ENCODE assay signal across 29 cellular contexts in the genomic region with DNA sequence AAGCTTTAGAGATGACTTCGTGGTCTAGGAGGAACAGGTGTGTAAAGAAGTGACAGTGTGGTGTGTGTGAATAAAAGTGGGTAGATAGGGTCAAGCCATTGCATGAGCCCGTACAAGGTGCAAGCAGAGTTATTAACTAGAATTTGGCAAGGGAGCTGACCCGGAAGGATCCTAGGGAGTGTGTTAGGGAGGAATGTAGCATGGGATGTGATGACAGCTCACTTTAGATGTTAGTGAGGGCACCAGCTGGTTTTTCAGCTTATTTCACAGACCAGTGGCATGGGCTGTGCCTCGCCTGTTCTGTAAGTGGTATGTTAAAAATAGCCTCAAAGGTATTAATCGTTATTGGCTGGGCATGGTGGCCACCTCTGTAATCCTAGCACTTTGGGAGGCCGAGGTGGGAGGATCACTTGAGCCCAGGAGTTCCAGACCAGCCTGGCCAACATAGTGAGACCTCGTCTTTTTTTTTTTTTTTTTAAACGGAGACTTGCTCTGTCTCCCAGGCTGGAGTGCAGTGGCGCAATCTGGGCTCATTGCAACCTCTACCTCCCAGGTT. TPM values are rescaled to one million over a fixed set of nuclear protein-coding genes. Genes with fewer than 3 reads are reported as not detected.
DNase-seq lines count a peak whose midpoint lies in the region; ATAC-seq and TF ChIP-seq lines count a peak whose summit lies in the region.
"Had no signal": no experiment of that assay in that cellular context is flagged by ENCODE, and none has a peak within 500 bp of the region (broad histone marks: within the 10 kb centered on the region; RNA-seq: fewer than 3 reads in every experiment).

No MANE protein-coding gene starts in this region.

- WGBS in mammary epithelial cell (ENCODE audit: low coverage, missing lambda C conversion rate), result 84% methylated on average over 7 of the region's 9 CpGs
- WGBS in thyroid gland, 2 donors, result 69 to 76% methylated on average over 9 of the region's 9 CpGs

- ATAC-seq in DND-41 (ENCODE audit: insufficient read depth, low read depth) (0 out of 3 replicates have a peak, but pooled peaks have one; percentile 13), omental fat pad (ENCODE audit: low FRiP score) (peak; percentile 15), HG02970 (IDR thresholded peaks at IDR 0.05; ENCODE audit: low FRiP score, unreplicated experiment) (no peak)
- ATAC-seq: activated CD4-positive, alpha-beta T cell treated with anti-CD3 and anti-CD28 coated beads for 36 hours; foreskin keratinocyte had no signal

- TF ChIP-seq POLR2A in thyroid gland (IDR thresholded peaks at IDR 0.05), result no peak

- no peak overlapping the region for H3K4me3 Mint-ChIP-seq in activated naive CD4-positive, alpha-beta T cell treated with anti-CD3 and anti-CD28 coated beads, Interleukin-2, amount 50 U/mL, for 24 hours
- H3K4me3 Mint-ChIP-seq: activated CD4-positive, alpha-beta T cell treated with anti-CD3 and anti-CD28 coated beads for 36 hours had no signal

- H3K4me1 Mint-ChIP-seq in activated naive CD4-positive, alpha-beta T cell treated with anti-CD3 and anti-CD28 coated beads, Interleukin-2, amount 50 U/mL, for 24 hours, result peaks cover 11% of the 10 kb centered on the region

- H3K79me2 ChIP-seq in DND-41 (ENCODE audit: insufficient read depth, low read length) (no peaks in the 10 kb centered on the region), mammary epithelial cell (ENCODE audit: insufficient read depth, low read length) (no peaks in the 10 kb centered on the region)

- peaks cover 3% of the 10 kb centered on the region; the same call in 1 of the 2 replicates for H4K20me1 ChIP-seq in DND-41 (ENCODE audit: insufficient read depth, low read length)
- no peaks in the 10 kb centered on the region for H4K20me1 ChIP-seq in mammary epithelial cell (ENCODE audit: insufficient read depth, low read length)

- no peak overlapping the region for H3K9ac ChIP-seq in DND-41 (ENCODE audit: low read depth, low read length)
- no peak overlapping the region for H3K9ac ChIP-seq in mammary epithelial cell (ENCODE audit: insufficient read depth, low read length)

- H3K9me3 Mint-ChIP-seq in activated naive CD4-positive, alpha-beta T cell treated with anti-CD3 and anti-CD28 coated beads, Interleukin-2, amount 50 U/mL, for 24 hours, result no peaks in the 10 kb centered on the region

- BruUV-seq in mammary epithelial cell (replicated peaks; lab: Mats Ljungman, UMichigan), result TSS peak; percentile 7

- intact Hi-C loops in mammary epithelial cell (cut with micrococcal nuclease), result no loop called here
- intact Hi-C loops in thyroid gland (cut with DNase I), result no loop called here

- CTCF ChIA-PET in mammary epithelial cell (lab: Charles Lee; ENCODE audit: low non-redundant PET), result no interaction called here

- in situ Hi-C loops in mammary epithelial cell (cut with MboI; ENCODE audit: low sequenced_read_pairs in 2 of 2), result no loop called here

- H3K27me3 ChIP-seq in DND-41 (ENCODE audit: insufficient read depth, low read length, poor library complexity) (peaks cover 3% of the 10 kb centered on the region), mammary epithelial cell (ENCODE audit: insufficient read depth, low read length) (no peaks in the 10 kb centered on the region), thyroid gland (no peaks in the 10 kb centered on the region)
- H3K27me3 ChIP-seq: foreskin keratinocyte, heart right ventricle, neutrophil, stomach, tibial nerve had no signal

- H3K9me3 ChIP-seq in DND-41 (ENCODE audit: insufficient read depth, low read length, severe bottlenecking), result no peaks in the 10 kb centered on the region
- no peaks in the 10 kb centered on the region for H3K9me3 ChIP-seq in mammary epithelial cell (replicated peaks; ENCODE audit: insufficient read depth, low read length)
- no peaks in the 10 kb centered on the region for H3K9me3 ChIP-seq in thyroid gland
- H3K9me3 ChIP-seq: heart right ventricle, neutrophil, stomach, tibial nerve had no signal

- no peak for TF ChIP-seq CTCF in DND-41 (IDR thresholded peaks at IDR 0.05; ENCODE audit: borderline replicate concordance, extremely low read depth, low read length, poor library complexity, severe bottlenecking)
- no peak for TF ChIP-seq CTCF in mammary epithelial cell (conservative IDR thresholded peaks at IDR 0.05 in 1 of 2, IDR thresholded peaks at IDR 0.05 in 1 of 2; ENCODE audit: extremely low read depth in 1 of 2, insufficient read depth in 1 of 2, low read depth in 1 of 2, low read length in 2 of 2)
- no peak for TF ChIP-seq CTCF in omental fat pad (IDR thresholded peaks at IDR 0.05)
- TF ChIP-seq CTCF in thyroid gland (IDR thresholded peaks at IDR 0.05), result no peak

- no peaks in the 10 kb centered on the region for H3K4me1 ChIP-seq in DND-41 (ENCODE audit: insufficient read depth, low read length)
- peaks cover 16% of the 10 kb centered on the region for H3K4me1 ChIP-seq in mammary epithelial cell (ENCODE audit: insufficient read depth, low read length)
- H3K4me1 ChIP-seq in thyroid gland, result no peaks in the 10 kb centered on the region
- H3K4me1 ChIP-seq: foreskin keratinocyte had no signal

- H3K27ac ChIP-seq in DND-41 (ENCODE audit: low read length) (no peak overlapping the region), mammary epithelial cell (ENCODE audit: insufficient read depth, low read depth, low read length) (no peak overlapping the region), thyroid gland (no peak overlapping the region)
- H3K27ac ChIP-seq: foreskin keratinocyte, heart right ventricle, neutrophil, SK-N-MC, skin epidermis, stomach, tibial nerve had no signal

- peak overlapping the region; percentile 33 for H3K27ac Mint-ChIP-seq in activated naive CD4-positive, alpha-beta T cell treated with anti-CD3 and anti-CD28 coated beads, Interleukin-2, amount 50 U/mL, for 24 hours
- H3K27ac Mint-ChIP-seq: activated CD4-positive, alpha-beta T cell treated with anti-CD3 and anti-CD28 coated beads for 36 hours had no signal

- DNase-seq in activated naive CD4-positive, alpha-beta T cell treated with anti-CD3 and anti-CD28 coated beads, Interleukin-2, amount 50 U/mL, for 16 hours, result no peak
- DNase-seq in DND-41 (no peak), mammary epithelial cell (no peak), omental fat pad (ENCODE audit: low spot score) (no peak), thyroid gland (no peak)
- no peak for DNase-seq in effector CD8-positive, alpha-beta T cell (lab: John Stamatoyannopoulos, UW)
- DNase-seq: activated CD4-positive, alpha-beta T cell treated with anti-CD3 and anti-CD28 coated beads for 36 hours; activated effector memory CD4-positive, alpha-beta T cell treated with anti-CD3 and anti-CD28 coated beads, Interleukin-2, amount 50 U/mL, for 16 hours; activated T-cell treated with anti-CD3 and anti-CD28 coated beads, Interleukin-2, amount 50 U/mL, for 1 hour; effector memory CD4-positive, alpha-beta T cell; foreskin keratinocyte; H7; heart right ventricle; kidney glomerular epithelial cell; MM.1S; NCI-H226; NCI-H69; stomach; T-helper 2 cell had no signal

- H3K4me2 ChIP-seq in DND-41 (ENCODE audit: insufficient read depth, low read length) (no peak overlapping the region), mammary epithelial cell (ENCODE audit: insufficient read depth, low read depth, low read length) (no peak overlapping the region)

- H3K27me3 Mint-ChIP-seq in activated naive CD4-positive, alpha-beta T cell treated with anti-CD3 and anti-CD28 coated beads, Interleukin-2, amount 50 U/mL, for 24 hours, result no peaks in the 10 kb centered on the region

- dilution Hi-C loops in mammary epithelial cell (cut with HindIII; ENCODE audit: low sequenced_read_pairs), result no loop called here

- H2AFZ ChIP-seq in DND-41 (ENCODE audit: low read depth, low read length), result no peak overlapping the region
- no peak overlapping the region for H2AFZ ChIP-seq in mammary epithelial cell (ENCODE audit: low read depth, low read length)

- H3K36me3 ChIP-seq in DND-41 (ENCODE audit: insufficient read depth, low read length) (peaks cover 9% of the 10 kb centered on the region; the same call in 1 of the 2 replicates), mammary epithelial cell (ENCODE audit: insufficient read depth, low read length) (peaks cover 6% of the 10 kb centered on the region), thyroid gland (peaks cover 0 to 6% of the 10 kb centered on the region in 2 donors)

- H3K4me3 ChIP-seq in DND-41 (ENCODE audit: low read depth in 1 of 2, low read length in 2 of 2) (no peak overlapping the region), mammary epithelial cell (replicated peaks in 1 of 3; ENCODE audit: insufficient read depth in 1 of 3, low read depth in 2 of 3, low read length in 3 of 3) (no peak overlapping the region), thyroid gland (replicated peaks in 1 of 3) (no peak overlapping the region)
- H3K4me3 ChIP-seq: heart right ventricle, lung, SK-N-MC, skin epidermis, stomach, tibial nerve had no signal

- peaks cover 7% of the 10 kb centered on the region for H3K36me3 Mint-ChIP-seq in activated naive CD4-positive, alpha-beta T cell treated with anti-CD3 and anti-CD28 coated beads, Interleukin-2, amount 50 U/mL, for 24 hours

RNA-seq across cellular contexts. Expression of gene ANKRD40CL, which starts 8.3 kb away (rescaled TPM):
- total RNA-seq in mammary epithelial cell, result not detected
- not detected for polyA plus RNA-seq in mammary epithelial cell
- polyA minus RNA-seq in mammary epithelial cell, result not detected
- not detected for total RNA-seq in omental fat pad
- total RNA-seq in thyroid gland, result not detected
- total RNA-seq: activated CD4-positive, alpha-beta T cell treated with anti-CD3 and anti-CD28 coated beads for 36 hours; activated CD8-positive, alpha-beta memory T cell treated with anti-CD3 and anti-CD28 coated beads for 36 hours; foreskin keratinocyte; H7; heart right ventricle; lung; tibial nerve had no signal
- polyA plus RNA-seq: BJ, esophagus, foreskin keratinocyte, heart right ventricle, lung had no signal

RNA-seq across cellular contexts. Expression of gene LUC7L3, which starts 39.7 kb away (rescaled TPM):
- total RNA-seq in mammary epithelial cell, result 10 to 100 TPM; 13.5 to 83.9 TPM
- polyA plus RNA-seq in mammary epithelial cell, result 54.1 TPM
- polyA minus RNA-seq in mammary epithelial cell, result 21.9 TPM
- 10 to 100 TPM; 44.2 to 88.7 (median 55.2) TPM for total RNA-seq in omental fat pad
- 100 to 1,000 TPM in 2 of 4 donors, 10 to 100 TPM in 2; 75.2 to 199 (median 140) TPM for total RNA-seq in thyroid gland

RNA-seq across cellular contexts. Expression of gene ANKRD40, which starts 51.4 kb away (rescaled TPM):
- total RNA-seq in mammary epithelial cell (10 to 100 TPM; 36.3 to 38.5 TPM), omental fat pad (10 to 100 TPM; 55.7 to 82.4 (median 61.8) TPM), thyroid gland (10 to 100 TPM; 29.4 to 40.2 (median 35.1) TPM)
- polyA plus RNA-seq in mammary epithelial cell, result 28.3 TPM
- polyA minus RNA-seq in mammary epithelial cell, result 30.4 TPM
